ENCODE assay signal across 11 cellular contexts in the genomic region with DNA sequence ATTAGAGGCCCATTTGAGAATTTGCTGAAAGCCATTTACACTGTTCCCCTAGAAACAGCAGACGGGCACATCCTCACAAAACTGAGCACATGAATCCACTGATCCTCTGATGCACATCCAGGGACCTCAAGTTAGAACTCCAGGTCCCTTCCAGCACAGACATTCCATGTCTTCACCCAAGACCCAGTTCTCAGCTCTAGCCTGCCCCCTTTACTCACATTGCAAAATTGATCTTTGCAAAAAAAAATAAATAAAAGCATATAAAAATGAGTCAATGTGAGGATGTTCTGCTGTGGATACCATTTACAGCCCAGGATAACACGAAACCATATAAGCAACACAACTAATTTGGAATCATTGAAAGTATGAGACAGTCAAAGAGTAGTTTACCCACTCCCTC.
"Had no signal": no experiment of that assay in that cellular context is flagged by ENCODE, and none has a peak within 500 bp of the region (broad histone marks: within the 10 kb centered on the region; RNA-seq: fewer than 3 reads in every experiment).

No MANE protein-coding gene starts in this region.

- H3K9me3 ChIP-seq: left ventricle myocardium inferior, thyroid gland had no signal

- H3K36me3 ChIP-seq: left ventricle myocardium inferior, thyroid gland had no signal

- DNase-seq: activated CD8-positive, alpha-beta T cell treated with anti-CD3 and anti-CD28 coated beads, Interleukin-2, amount 10 ng/mL, durations not matched to agents 7 days and 5 days; activated naive CD4-positive, alpha-beta T cell treated with anti-CD3 and anti-CD28 coated beads for 36 hours; caudate nucleus; effector memory CD4-positive, alpha-beta T cell; kidney; left ventricle myocardium inferior; right cardiac atrium; small intestine; T-helper 9 cell; thyroid gland had no signal

- H3K4me1 ChIP-seq: left ventricle myocardium inferior, thyroid gland had no signal

- H3K4me3 ChIP-seq: left ventricle myocardium inferior, thyroid gland had no signal

- H3K27ac ChIP-seq: left ventricle myocardium inferior, thyroid gland had no signal

- H3K27me3 ChIP-seq: thyroid gland had no signal

- FAIRE-seq: kidney, small intestine, urothelium cell line had no signal

- ATAC-seq: activated CD8-positive, alpha-beta T cell treated with anti-CD3 and anti-CD28 coated beads, Interleukin-2, amount 10 ng/mL, durations not matched to agents 7 days and 5 days; right cardiac atrium had no signal
